In the genomic region with DNA sequence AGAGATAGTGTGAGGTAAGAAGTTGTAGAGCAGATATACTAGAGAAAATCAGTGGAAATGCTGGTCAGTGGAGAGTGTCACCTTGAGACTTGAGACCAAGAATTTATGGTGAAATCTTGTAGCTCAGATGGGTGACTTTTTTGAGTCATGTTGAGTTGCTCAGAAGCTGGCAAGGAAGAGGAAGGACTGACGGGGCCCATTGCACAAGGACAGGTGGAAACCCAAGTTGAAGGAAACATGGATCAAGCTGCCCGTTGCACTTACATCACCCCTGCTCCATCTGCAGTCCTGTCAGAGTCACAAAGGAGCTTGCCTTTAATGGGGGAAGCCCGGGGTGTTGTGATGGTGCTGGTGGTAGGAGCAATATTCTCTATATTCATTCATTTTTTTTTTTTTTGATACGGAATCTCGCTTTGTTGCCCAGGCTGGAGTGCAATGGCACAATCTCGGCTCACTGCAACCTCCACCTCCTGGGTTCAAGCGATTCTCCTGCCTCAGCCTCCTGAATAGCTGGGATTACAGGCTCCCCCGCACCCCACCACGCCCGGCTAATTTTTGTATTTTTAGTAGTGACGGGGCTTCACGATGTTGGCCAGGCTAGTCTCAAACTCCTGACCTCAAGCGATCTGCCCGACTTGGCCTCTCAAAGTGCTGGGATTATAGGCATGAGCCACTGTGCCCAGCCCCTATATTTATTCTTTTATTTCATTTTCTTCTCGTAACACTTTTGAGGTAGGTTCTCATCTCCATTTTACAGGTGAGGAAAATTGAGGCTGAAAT, we compare ENCODE assay signal across 12 cellular contexts. TPM values are rescaled to one million over a fixed set of nuclear protein-coding genes. Genes with fewer than 3 reads are reported as not detected.
DNase-seq lines count a peak whose midpoint lies in the region; ATAC-seq, FAIRE-seq and TF ChIP-seq lines count a peak whose summit lies in the region.
"Had no signal": no experiment of that assay in that cellular context is flagged by ENCODE, and none has a peak within 500 bp of the region (broad histone marks: within the 10 kb centered on the region; RNA-seq: fewer than 3 reads in every experiment).

No MANE protein-coding gene starts in this region.

- no peaks in the 10 kb centered on the region for H3K27me3 ChIP-seq in left ventricle myocardium inferior (ENCODE audit: low read depth)
- H3K27me3 ChIP-seq in endothelial cell of umbilical vein (ENCODE audit: control insufficient read depth in 2 of 2, insufficient read depth in 2 of 2, low read length in 2 of 2), result no peaks in the 10 kb centered on the region
- H3K27me3 ChIP-seq: BE2C, Peyer's patch had no signal

- H4K20me1 ChIP-seq in endothelial cell of umbilical vein (replicated peaks; ENCODE audit: control insufficient read depth, extremely low read depth, insufficient read depth, low read length), result no peaks in the 10 kb centered on the region

- no peak overlapping the region for H3K9ac ChIP-seq in endothelial cell of umbilical vein (replicated peaks; ENCODE audit: extremely low read depth, insufficient read depth, low read length)

- H3K36me3 ChIP-seq in left ventricle myocardium inferior (no peaks in the 10 kb centered on the region), endothelial cell of umbilical vein (ENCODE audit: control insufficient read depth in 2 of 2, extremely low read depth in 1 of 2, insufficient read depth in 2 of 2, low read length in 2 of 2) (peaks cover 0 to 3% of the 10 kb centered on the region in 2 experiments)
- H3K36me3 ChIP-seq: BE2C, Peyer's patch had no signal

- H3K4me1 ChIP-seq in left ventricle myocardium inferior, result peaks cover 87% of the 10 kb centered on the region
- no peaks in the 10 kb centered on the region for H3K4me1 ChIP-seq in endothelial cell of umbilical vein (ENCODE audit: control insufficient read depth, extremely low read depth, insufficient read depth, low read length)
- H3K4me1 ChIP-seq: BE2C had no signal

- POLR2A ChIA-PET in endothelial cell of umbilical vein (lab: Charles Lee), result no interaction called here

- H3K9me1 ChIP-seq in endothelial cell of umbilical vein (replicated peaks; ENCODE audit: control insufficient read depth, extremely low read depth, insufficient read depth, low read length), result no peaks in the 10 kb centered on the region

- H3K4me3 ChIP-seq in left ventricle myocardium inferior (peak overlapping the region; percentile 4), endothelial cell of umbilical vein (replicated peaks in 1 of 3; ENCODE audit: insufficient read depth in 1 of 3, low read depth in 1 of 3, low read length in 3 of 3) (no peak overlapping the region)
- H3K4me3 ChIP-seq: Peyer's patch had no signal

- CTCF ChIA-PET in endothelial cell of umbilical vein (lab: Charles Lee), result no interaction called here

- no peak for TF ChIP-seq POLR2A in endothelial cell of umbilical vein (IDR thresholded peaks at IDR 0.05; ENCODE audit: low read depth, low read length)

- BruUV-seq in endothelial cell of umbilical vein (replicated peaks; lab: Mats Ljungman, UMichigan), result no TSS peak

- no peak for DNase-seq in left ventricle myocardium inferior
- no peak for DNase-seq in Right ventricle myocardium superior
- DNase-seq in RPMI7951 (ENCODE audit: low read depth), result peak; percentile 5
- DNase-seq in endothelial cell of umbilical vein (ENCODE audit: low read depth, low spot score), result no peak
- DNase-seq in foreskin melanocyte, result no peak
- no peak for DNase-seq in globus pallidus (ENCODE audit: low spot score)
- DNase-seq in activated effector memory CD4-positive, alpha-beta T cell treated with anti-CD3 and anti-CD28 coated beads, Interleukin-2, amount 50 U/mL, for 16 hours, result no peak
- DNase-seq: BE2C, erythroblast, Peyer's patch had no signal

- TF ChIP-seq CTCF in left ventricle myocardium inferior (IDR thresholded peaks at IDR 0.05; ENCODE audit: borderline replicate concordance) (no peak), endothelial cell of umbilical vein (IDR thresholded peaks at IDR 0.05; ENCODE audit: extremely low read depth in 1 of 2, insufficient read depth in 1 of 2, low read depth in 1 of 2, low read length in 2 of 2) (no peak)

- H2AFZ ChIP-seq in endothelial cell of umbilical vein (ENCODE audit: low read depth, low read length), result no peak overlapping the region

- ATAC-seq in Right ventricle myocardium superior (ENCODE audit: poor library complexity) (no peak), GM21360 (IDR thresholded peaks at IDR 0.05; ENCODE audit: unreplicated experiment) (no peak)

- H3K9me3 ChIP-seq in left ventricle myocardium inferior (replicated peaks) (peaks cover 6% of the 10 kb centered on the region), endothelial cell of umbilical vein (replicated peaks; ENCODE audit: control insufficient read depth, insufficient read depth, low read length) (no peaks in the 10 kb centered on the region)
- H3K9me3 ChIP-seq: BE2C, Peyer's patch had no signal

- dilution Hi-C loops in endothelial cell of umbilical vein (cut with MboI; ENCODE audit: extremely low pct_ligation_motif_present, low sequenced_read_pairs), result no loop called here

- peaks cover 51% of the 10 kb centered on the region for H3K79me2 ChIP-seq in endothelial cell of umbilical vein (ENCODE audit: control insufficient read depth, insufficient read depth, low read length)

- peak; percentile 24 for FAIRE-seq in endothelial cell of umbilical vein (lab: Jason Lieb, UNC)

- no peak overlapping the region for H3K4me2 ChIP-seq in endothelial cell of umbilical vein (ENCODE audit: insufficient read depth, low read length)

- intact Hi-C loops in left ventricle myocardium inferior (cut with micrococcal nuclease), result no loop called here
- intact Hi-C loops in Right ventricle myocardium superior (cut with DNase I), result no loop called here
- intact Hi-C loops in endothelial cell of umbilical vein (cut with micrococcal nuclease), result no loop called here

- H3K27ac ChIP-seq in left ventricle myocardium inferior (replicated peaks), result peak overlapping the region; percentile 70
- no peak overlapping the region for H3K27ac ChIP-seq in endothelial cell of umbilical vein (ENCODE audit: insufficient read depth, low read depth, low read length)

TF ChIP-seq in endothelial cell of umbilical vein, 7 proteins besides CTCF, POLR2A, EP300 and RAD21:
- TF ChIP-seq MYC (IDR thresholded peaks at IDR 0.05; ENCODE audit: low read depth, low read length) (no peak), GATA2 (IDR thresholded peaks at IDR 0.05; ENCODE audit: insufficient read depth, insufficient read length, low read depth, low read length) (no peak), EZH2 (IDR thresholded peaks at IDR 0.05; ENCODE audit: borderline replicate concordance, low read depth, low read length, severe bottlenecking) (no peak)

RNA-seq across cellular contexts. Expression of gene UBAC2, which starts 27.4 kb away (rescaled TPM):
- 44.3 TPM for total RNA-seq in left ventricle myocardium inferior
- 35.4 TPM for total RNA-seq in Right ventricle myocardium superior
- total RNA-seq in RPMI7951 (2014; rRNA removed; shearing (Covaris generic)), result 29.1 and 34.6 TPM in 2 replicates
- total RNA-seq in endothelial cell of umbilical vein, result 45.2 and 45.7 TPM in 2 replicates
- 47.2 and 54.4 TPM in 2 replicates for polyA plus RNA-seq in endothelial cell of umbilical vein
- 42.7 and 48.1 TPM in 2 replicates for polyA plus RNA-seq in endothelial cell of umbilical vein (2011; cell fraction: cytosol; rRNA removed)
- polyA plus RNA-seq in endothelial cell of umbilical vein (2011; cell fraction: nucleus; rRNA removed), result 26.5 and 34.5 TPM in 2 replicates
- 46.6 and 49.2 TPM in 2 replicates for polyA plus RNA-seq in endothelial cell of umbilical vein (2012)
- 40.8 and 52.4 TPM in 2 replicates for polyA minus RNA-seq in endothelial cell of umbilical vein
- polyA minus RNA-seq in endothelial cell of umbilical vein (2011; cell fraction: cytosol; rRNA and poly(A)+ RNA removed), result 28.0 TPM
- polyA minus RNA-seq in endothelial cell of umbilical vein (2011; cell fraction: nucleus; rRNA and poly(A)+ RNA removed), result 30.6 and 34.1 TPM in 2 replicates

RNA-seq across cellular contexts. Expression of gene GPR18, which starts 30.1 kb away (rescaled TPM):
- total RNA-seq in left ventricle myocardium inferior (not detected), Right ventricle myocardium superior (not detected), endothelial cell of umbilical vein (not detected in 2 replicates)
- not detected in 2 replicates for total RNA-seq in RPMI7951 (2014; rRNA removed; shearing (Covaris generic))
- polyA plus RNA-seq in endothelial cell of umbilical vein, result not detected in 2 replicates
- not detected in 2 replicates for polyA plus RNA-seq in endothelial cell of umbilical vein (2011; cell fraction: cytosol; rRNA removed)
- polyA plus RNA-seq in endothelial cell of umbilical vein (2011; cell fraction: nucleus; rRNA removed), result not detected in 2 replicates
- polyA plus RNA-seq in endothelial cell of umbilical vein (2012), result not detected in 2 replicates
- polyA minus RNA-seq in endothelial cell of umbilical vein, result not detected in 2 replicates
- not detected for polyA minus RNA-seq in endothelial cell of umbilical vein (2011; cell fraction: cytosol; rRNA and poly(A)+ RNA removed)
- not detected in 2 replicates for polyA minus RNA-seq in endothelial cell of umbilical vein (2011; cell fraction: nucleus; rRNA and poly(A)+ RNA removed)
- total RNA-seq: lower leg skin had no signal
